In the genomic region with DNA sequence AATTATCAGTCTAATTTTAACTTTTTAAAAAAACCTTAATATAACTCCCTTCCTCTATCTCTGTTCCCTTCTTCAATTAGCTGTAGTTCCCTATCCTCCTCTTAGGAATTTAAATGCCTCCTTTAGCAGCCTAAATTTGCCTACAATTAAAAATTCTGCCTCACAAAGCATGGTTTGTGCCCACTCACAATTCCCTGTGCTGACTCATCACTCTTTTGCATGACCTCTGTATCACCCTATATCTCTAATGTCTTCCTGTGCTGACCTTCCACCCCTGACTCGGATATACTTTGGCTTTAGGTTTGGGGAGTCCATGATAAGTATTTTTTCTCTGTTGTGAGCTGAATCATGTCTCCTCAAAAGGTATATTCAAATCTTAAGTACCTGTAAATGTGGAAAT, we compare ENCODE assay signal across 24 cellular contexts.
"Had no signal": no experiment of that assay in that cellular context is flagged by ENCODE, and none has a peak within 500 bp of the region (broad histone marks: within the 10 kb centered on the region; RNA-seq: fewer than 3 reads in every experiment).

No MANE protein-coding gene starts in this region.

- H3K27ac ChIP-seq: left ventricle myocardium inferior, ovary, sigmoid colon, spleen, suprapubic skin, thoracic aorta, tibial artery, uterus had no signal

- H3K9me3 ChIP-seq: mucosa of descending colon, ovary, suprapubic skin, thoracic aorta, tibial artery, uterus had no signal

- H3K4me3 Mint-ChIP-seq: naive thymus-derived CD4-positive, alpha-beta T cell; natural killer cell treated with Interleukin-12 subunit alpha and Interleukin-12 subunit beta and Interleukin-15 and Interleukin-18, amount 100 ng/mL, for 72 hours; stimulated activated effector memory CD8-positive, alpha-beta T cell treated with anti-CD3 and anti-CD28 coated beads, Interleukin-12 subunit alpha, Interleukin-12 subunit beta, amount 100 ng/mL, for 72 hours; stimulated activated naive CD8-positive, alpha-beta T cell treated with anti-CD3 and anti-CD28 coated beads, Interleukin-15, Interleukin-2, amounts not matched to agents 100 ng/mL and 50 ng/mL, for 24 hours had no signal

- H3K27me3 ChIP-seq: ovary, sigmoid colon, spleen, suprapubic skin, tibial artery, uterus had no signal

- H3K36me3 Mint-ChIP-seq: naive thymus-derived CD4-positive, alpha-beta T cell; natural killer cell treated with Interleukin-12 subunit alpha and Interleukin-12 subunit beta and Interleukin-15 and Interleukin-18, amount 100 ng/mL, for 72 hours; stimulated activated effector memory CD8-positive, alpha-beta T cell treated with anti-CD3 and anti-CD28 coated beads, Interleukin-12 subunit alpha, Interleukin-12 subunit beta, amount 100 ng/mL, for 72 hours had no signal

- H3K4me1 ChIP-seq: left ventricle myocardium inferior, sigmoid colon, spleen, suprapubic skin, tibial artery, uterus had no signal

- ATAC-seq: mucosa of descending colon; naive thymus-derived CD4-positive, alpha-beta T cell; natural killer cell treated with Interleukin-12 subunit alpha and Interleukin-12 subunit beta and Interleukin-15 and Interleukin-18, amount 100 ng/mL, for 72 hours; right cardiac atrium; stimulated activated effector memory CD8-positive, alpha-beta T cell treated with anti-CD3 and anti-CD28 coated beads, Interleukin-12 subunit alpha, Interleukin-12 subunit beta, amount 100 ng/mL, for 72 hours had no signal

- H3K36me3 ChIP-seq: left ventricle myocardium inferior, ovary, sigmoid colon, spleen, suprapubic skin, thoracic aorta, tibial artery, uterus had no signal

- H3K4me1 Mint-ChIP-seq: stimulated activated effector memory CD8-positive, alpha-beta T cell treated with anti-CD3 and anti-CD28 coated beads, Interleukin-12 subunit alpha, Interleukin-12 subunit beta, amount 100 ng/mL, for 72 hours had no signal

- H3K27me3 Mint-ChIP-seq: stimulated activated naive CD8-positive, alpha-beta T cell treated with anti-CD3 and anti-CD28 coated beads, Interleukin-15, Interleukin-2, amounts not matched to agents 100 ng/mL and 50 ng/mL, for 24 hours had no signal

- H3K4me3 ChIP-seq: left ventricle myocardium inferior, lung, mucosa of descending colon, ovary, sigmoid colon, spleen, suprapubic skin, thoracic aorta, tibial artery, uterus had no signal

- H3K27ac Mint-ChIP-seq: naive thymus-derived CD4-positive, alpha-beta T cell; natural killer cell treated with Interleukin-12 subunit alpha and Interleukin-12 subunit beta and Interleukin-15 and Interleukin-18, amount 100 ng/mL, for 72 hours; progenitor cell of endocrine pancreas; stimulated activated effector memory CD8-positive, alpha-beta T cell treated with anti-CD3 and anti-CD28 coated beads, Interleukin-12 subunit alpha, Interleukin-12 subunit beta, amount 100 ng/mL, for 72 hours; stimulated activated naive CD8-positive, alpha-beta T cell treated with anti-CD3 and anti-CD28 coated beads, Interleukin-15, Interleukin-2, amounts not matched to agents 100 ng/mL and 50 ng/mL, for 24 hours had no signal

- DNase-seq: hypothalamus; islet precursor cell; left ventricle myocardium inferior; midbrain; mucosa of descending colon; naive thymus-derived CD4-positive, alpha-beta T cell; ovary; retina; right cardiac atrium; sigmoid colon; small intestine; spleen; stimulated activated CD4-positive, alpha-beta T cell treated with anti-CD3 and anti-CD28 coated beads, Interleukin-4, amount 100 ng/mL, for 24 hours; stimulated activated naive CD4-positive, alpha-beta T cell; tibial artery; trophoblast cell; uterus had no signal
